Comparison of ENCODE assay signal across 1 cellular context in the genomic region with DNA sequence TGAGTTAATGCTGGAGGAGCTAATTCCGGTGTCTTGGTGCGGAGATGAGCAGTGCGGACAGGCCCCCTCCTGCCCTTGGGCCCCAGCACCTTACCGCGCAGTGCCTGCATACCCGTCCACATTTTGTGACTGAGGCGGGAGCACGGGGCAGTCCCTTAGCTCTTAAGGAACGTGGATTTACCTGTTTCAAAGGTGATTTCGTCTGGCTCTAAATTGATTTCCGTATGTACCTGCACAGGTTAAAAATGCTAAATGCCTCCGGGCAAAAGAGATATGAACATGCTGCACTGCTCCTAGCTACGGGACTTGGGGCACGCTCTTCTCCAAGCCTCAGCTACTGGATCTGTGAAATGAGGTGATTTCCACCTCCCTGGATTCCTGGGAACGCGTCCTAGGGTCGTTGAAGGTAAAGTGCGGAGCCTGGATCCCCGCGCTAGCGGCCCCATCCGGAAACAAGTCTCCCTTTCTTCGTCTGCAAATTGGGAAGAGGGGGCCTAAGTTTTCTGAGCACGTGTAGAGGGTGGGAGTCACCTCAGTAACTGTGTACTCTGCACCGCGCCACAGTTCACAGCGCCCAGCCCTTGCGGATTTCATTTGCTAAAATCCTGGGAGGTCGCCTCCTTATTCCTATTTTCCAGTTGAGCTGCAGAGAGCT.
TF ChIP-seq lines count a peak whose summit lies in the region.

No MANE protein-coding gene starts in this region.

TF ChIP-seq in WTC11, 78 proteins besides CTCF, POLR2A, EP300 and RAD21 (continued from another document):
- TF ChIP-seq, protein P1, sequence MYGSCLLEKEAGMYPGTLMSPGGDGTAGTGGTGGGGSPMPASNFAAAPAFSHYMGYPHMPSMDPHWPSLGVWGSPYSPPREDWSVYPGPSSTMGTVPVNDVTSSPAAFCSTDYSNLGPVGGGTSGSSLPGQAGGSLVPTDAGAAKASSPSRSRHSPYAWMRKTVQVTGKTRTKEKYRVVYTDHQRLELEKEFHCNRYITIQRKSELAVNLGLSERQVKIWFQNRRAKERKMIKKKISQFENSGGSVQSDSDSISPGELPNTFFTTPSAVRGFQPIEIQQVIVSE (CRISPR knock-in tag; IDR thresholded peaks at IDR 0.05; ENCODE audit: borderline replicate concordance), result no peak
- TF ChIP-seq FOXK1 (CRISPR knock-in tag; IDR thresholded peaks at IDR 0.05), result no peak
